ENCODE assay signal across 21 cellular contexts in the genomic region with DNA sequence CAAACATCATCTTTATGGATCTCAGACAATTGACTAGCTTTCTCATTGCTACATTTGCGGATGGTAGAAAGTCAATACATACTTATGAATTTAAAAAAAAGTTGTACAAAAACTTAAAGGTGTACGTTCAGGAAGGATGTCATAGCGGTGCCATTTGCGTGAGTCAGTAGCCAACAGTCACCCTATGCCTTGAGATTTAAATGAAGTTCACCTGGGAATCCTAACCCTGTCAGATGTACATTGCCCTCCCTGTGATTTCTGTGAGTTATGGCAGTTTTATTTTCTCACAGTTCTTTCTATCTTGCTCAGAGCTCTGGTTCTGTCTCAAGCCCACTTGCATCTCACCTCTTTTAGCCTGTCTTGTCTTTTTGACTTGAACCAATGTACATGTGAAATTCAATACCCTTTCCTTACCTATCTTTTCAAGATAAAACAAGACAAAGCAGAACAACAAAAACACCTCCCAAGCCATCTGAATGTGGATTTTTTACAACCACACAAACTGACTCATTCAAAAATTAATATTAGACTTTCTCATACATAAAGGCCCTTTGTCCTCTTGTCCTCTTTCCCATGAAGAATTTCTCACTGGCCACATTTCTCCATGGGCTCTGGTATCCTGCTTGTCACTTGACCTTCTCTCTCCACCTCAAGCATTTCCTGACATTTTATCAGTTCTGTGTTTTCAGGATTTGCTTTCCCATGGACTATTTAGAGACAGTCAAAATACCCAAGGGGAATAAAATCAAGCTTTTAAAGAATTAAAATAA. TPM values are rescaled to one million over a fixed set of nuclear protein-coding genes. Genes with fewer than 3 reads are reported as not detected.
DNase-seq lines count a peak whose midpoint lies in the region; ATAC-seq, FAIRE-seq and TF ChIP-seq lines count a peak whose summit lies in the region.
"Had no signal": no experiment of that assay in that cellular context is flagged by ENCODE, and none has a peak within 500 bp of the region (broad histone marks: within the 10 kb centered on the region; RNA-seq: fewer than 3 reads in every experiment).

No MANE protein-coding gene starts in this region.

- H3K4me2 ChIP-seq in PC-9 = peak overlapping the region; percentile 79

- H3K4me3 Mint-ChIP-seq in endothelial cell (ENCODE audit: unreplicated experiment) (no peak overlapping the region), mesothelial cell of epicardium (no peak overlapping the region)
- H3K4me3 Mint-ChIP-seq in stimulated activated naive CD8-positive, alpha-beta T cell treated with anti-CD3 and anti-CD28 coated beads, Interleukin-15, amount 100 ng/mL, for 72 hours = no peak overlapping the region
- H3K4me3 Mint-ChIP-seq: H9; T-helper 1 cell treated with Interleukin-12 subunit alpha and Interleukin-12 subunit beta and Interleukin-4 antibody, amounts not matched to agents 30 μg/mL and 1 μg/mL, for 36 hours had no signal

- TF ChIP-seq CTCF in PC-9 (conservative IDR thresholded peaks at IDR 0.05) = no peak
- TF ChIP-seq CTCF in endothelial cell (IDR thresholded peaks at IDR 0.05; ENCODE audit: unreplicated experiment) = no peak
- no peak for TF ChIP-seq CTCF in mesothelial cell of epicardium (IDR thresholded peaks at IDR 0.05; ENCODE audit: unreplicated experiment)
- no peak for TF ChIP-seq CTCF in transverse colon (IDR thresholded peaks at IDR 0.05)

- H3K27me3 Mint-ChIP-seq in endothelial cell (ENCODE audit: unreplicated experiment) = peaks cover 2% of the 10 kb centered on the region
- H3K27me3 Mint-ChIP-seq in mesothelial cell of epicardium (ENCODE audit: low read depth) = no peaks in the 10 kb centered on the region
- peaks cover 33% of the 10 kb centered on the region for H3K27me3 Mint-ChIP-seq in stimulated activated naive CD8-positive, alpha-beta T cell treated with anti-CD3 and anti-CD28 coated beads, Interleukin-15, amount 100 ng/mL, for 72 hours

- peak overlapping the region; percentile 97 for H3K27ac ChIP-seq in PC-9
- no peak overlapping the region for H3K27ac ChIP-seq in transverse colon
- H3K27ac ChIP-seq: stomach had no signal

- CTCF ChIA-PET in PC-9 (lab: Charles Lee) = interaction anchor here (0.6 kb wide), 1 partner anchor 60 kb away, joined by 4 read pairs; no protein-coding TSS in a partner anchor

- no peak overlapping the region for H2AFZ ChIP-seq in PC-9

- H3K27me3 ChIP-seq in PC-9 (ENCODE audit: insufficient read depth, low read depth) = no peaks in the 10 kb centered on the region
- no peaks in the 10 kb centered on the region for H3K27me3 ChIP-seq in transverse colon
- H3K27me3 ChIP-seq: stomach had no signal

- POLR2A ChIA-PET in PC-9 (lab: Charles Lee; ENCODE audit: unreplicated experiment) = interaction anchor here (0.6 to 0.9 kb wide), 2 partner anchors 39 to 56 kb away, joined by 3 to 7 read pairs; no protein-coding TSS in a partner anchor

- H3K9me2 ChIP-seq in PC-9 (ENCODE audit: insufficient read depth) = no peaks in the 10 kb centered on the region

- H3F3A ChIP-seq in PC-9 (ENCODE audit: insufficient read depth, low read depth) = peaks cover 38% of the 10 kb centered on the region

- H3K9me3 Mint-ChIP-seq in endothelial cell (ENCODE audit: unreplicated experiment) (no peaks in the 10 kb centered on the region), mesothelial cell of epicardium (peaks cover 3% of the 10 kb centered on the region)
- no peaks in the 10 kb centered on the region for H3K9me3 Mint-ChIP-seq in stimulated activated naive CD8-positive, alpha-beta T cell treated with anti-CD3 and anti-CD28 coated beads, Interleukin-15, amount 100 ng/mL, for 72 hours
- H3K9me3 Mint-ChIP-seq: H9; T-helper 1 cell treated with Interleukin-12 subunit alpha and Interleukin-12 subunit beta and Interleukin-4 antibody, amounts not matched to agents 30 μg/mL and 1 μg/mL, for 36 hours had no signal

- WGBS in transverse colon (ENCODE audit: low coverage in 1 of 2), 2 donors = 90 to 93% methylated on average over 4 of the region's 4 CpGs

- DNase-seq in Daoy (ENCODE audit: low read depth) = peak; percentile 56
- peak; percentile 32 to 93 for DNase-seq in PC-9
- DNase-seq in endothelial cell (ENCODE audit: low spot score) = no peak
- DNase-seq in mesothelial cell of epicardium (ENCODE audit: low spot score in 2 of 2, unreplicated experiment in 2 of 2) = no peak
- DNase-seq in transverse colon = no peak
- no peak for DNase-seq in NCI-H524 (lab: John Stamatoyannopoulos, UW)
- DNase-seq in stimulated activated naive CD8-positive, alpha-beta T cell treated with anti-CD3 and anti-CD28 coated beads, Interleukin-15, amount 100 ng/mL, for 72 hours = no peak
- no peak for DNase-seq in GM19239 (ENCODE audit: insufficient read length, low spot score)
- DNase-seq: activated CD4-positive, alpha-beta T cell treated with anti-CD3 and anti-CD28 coated beads for 1 hour; activated naive CD4-positive, alpha-beta T cell; central memory CD4-positive, alpha-beta T cell; erythroblast; H9; hypothalamus; left ventricle myocardium superior; NCI-H1694 treated with DMSO at 0.1 percent for 48 hours; stomach had no signal

- intact Hi-C loops in PC-9 (cut with micrococcal nuclease; ENCODE audit: unreplicated experiment) (no loop called here), transverse colon (cut with DNase I; ENCODE audit: low total_unique reads) (no loop called here)

- no peak for TF ChIP-seq POLR2A in transverse colon (IDR thresholded peaks at IDR 0.05)

- H3K79me2 ChIP-seq in PC-9 (ENCODE audit: low read depth) = no peaks in the 10 kb centered on the region

- H3K4me1 ChIP-seq in PC-9 (replicated peaks; ENCODE audit: insufficient read depth) (peaks cover 45% of the 10 kb centered on the region), transverse colon (peaks cover 0 to 10% (median 3%) of the 10 kb centered on the region in 4 donors)

- ATAC-seq in stimulated activated naive CD8-positive, alpha-beta T cell treated with anti-CD3 and anti-CD28 coated beads, Interleukin-15, amount 100 ng/mL, for 72 hours = no peak
- ATAC-seq: left ventricle myocardium superior, Panc1 had no signal

- H3K36me3 Mint-ChIP-seq in endothelial cell (ENCODE audit: low read depth, unreplicated experiment) (no peaks in the 10 kb centered on the region), mesothelial cell of epicardium (no peaks in the 10 kb centered on the region)

- peaks cover 32% of the 10 kb centered on the region for H3K4me1 Mint-ChIP-seq in endothelial cell (ENCODE audit: unreplicated experiment)
- peaks cover 33% of the 10 kb centered on the region for H3K4me1 Mint-ChIP-seq in mesothelial cell of epicardium
- H3K4me1 Mint-ChIP-seq in stimulated activated naive CD8-positive, alpha-beta T cell treated with anti-CD3 and anti-CD28 coated beads, Interleukin-15, amount 100 ng/mL, for 72 hours = peaks cover 6% of the 10 kb centered on the region

- H4K20me1 ChIP-seq in PC-9 (ENCODE audit: insufficient read depth) = no peaks in the 10 kb centered on the region

- no TSS peak for BruUV-seq in PC-9 (replicated peaks; lab: Mats Ljungman, UMichigan)

- H3K36me3 ChIP-seq in PC-9 (ENCODE audit: low read depth) (no peaks in the 10 kb centered on the region), transverse colon (no peaks in the 10 kb centered on the region)
- H3K36me3 ChIP-seq: stomach had no signal

- no peak for FAIRE-seq in GM19239 (lab: Jason Lieb, UNC)
- FAIRE-seq: GM18507 had no signal

- H3K27ac Mint-ChIP-seq in endothelial cell (ENCODE audit: unreplicated experiment) (peak overlapping the region; percentile 84), mesothelial cell of epicardium (peak overlapping the region; percentile 91)
- H3K27ac Mint-ChIP-seq in stimulated activated naive CD8-positive, alpha-beta T cell treated with anti-CD3 and anti-CD28 coated beads, Interleukin-15, amount 100 ng/mL, for 72 hours = no peak overlapping the region
- H3K27ac Mint-ChIP-seq: T-helper 1 cell treated with Interleukin-12 subunit alpha and Interleukin-12 subunit beta and Interleukin-4 antibody, amounts not matched to agents 30 μg/mL and 1 μg/mL, for 36 hours had no signal

- peak overlapping the region; percentile 35; the same call in 1 of the 2 replicates for H3K4me3 ChIP-seq in PC-9
- no peak overlapping the region for H3K4me3 ChIP-seq in transverse colon
- H3K4me3 ChIP-seq: skin epidermis, stomach had no signal

- in situ Hi-C loops in transverse colon (cut with MboI; ENCODE audit: low pct_ligation_motif_present in 1 of 4, low pct_unique_long_range_greater_than_20kb in 1 of 4, low sequenced_read_pairs in 3 of 4) = loop anchor here in 1 of 4 donors (5.0 kb wide), 1 partner anchor 46 kb away; no protein-coding TSS in a partner anchor

- H3K9me3 ChIP-seq in PC-9 (ENCODE audit: insufficient read depth, low read depth) (peaks cover 4% of the 10 kb centered on the region; the same call in 1 of the 2 replicates), transverse colon (no peaks in the 10 kb centered on the region)
- H3K9me3 ChIP-seq: stomach had no signal

- TF ChIP-seq EP300 in transverse colon (IDR thresholded peaks at IDR 0.05; ENCODE audit: low read depth) = no peak

RNA-seq across cellular contexts. Expression of gene ZNF697, which starts 25.3 kb away (rescaled TPM):
- total RNA-seq in Daoy (2014; rRNA removed; shearing (Covaris generic)) = 16.6 and 18.1 TPM in 2 replicates
- total RNA-seq in PC-9 (2021) (3.6 and 4.1 TPM in 2 replicates), endothelial cell (ENCODE audit: unreplicated experiment) (13.3 TPM), mesothelial cell of epicardium (20.3 to 21.8 TPM (median 20.6 TPM) in 3 replicates), transverse colon (1 to 10 TPM in 3 of 4 donors, under 1 TPM in 1; 1.00 to 5.6 (median 2.9) TPM)

RNA-seq across cellular contexts. Expression of gene PHGDH, which starts 38.4 kb away (rescaled TPM):
- total RNA-seq in Daoy (2014; rRNA removed; shearing (Covaris generic)) = 140 and 166 TPM in 2 replicates
- 373 and 569 TPM in 2 replicates for total RNA-seq in PC-9 (2021)
- 137 TPM for total RNA-seq in endothelial cell (ENCODE audit: unreplicated experiment)
- 142 to 151 TPM (median 149 TPM) in 3 replicates for total RNA-seq in mesothelial cell of epicardium
- total RNA-seq in transverse colon = 10 to 100 TPM in 1 of 4 donors, 1 to 10 TPM in 3; 4.2 to 11.9 (median 8.1) TPM

Comparison
In these comparisons a context has a peak if more than half of its experiments do, and no peak if none do; other contexts are left out.
1. DNase-seq: peak in Daoy (single experiment) and PC-9 (2 of 2); none in endothelial cell (single experiment), mesothelial cell of epicardium (0 of 2), transverse colon (single experiment), NCI-H524 (0 of 2), stimulated activated naive CD8-positive, alpha-beta T cell treated with anti-CD3 and anti-CD28 coated beads, Interleukin-15, amount 100 ng/mL, for 72 hours (0 of 2) and GM19239 (single experiment).
2. H3K27ac Mint-ChIP-seq: peak in endothelial cell (single experiment) and mesothelial cell of epicardium (single experiment); none in stimulated activated naive CD8-positive, alpha-beta T cell treated with anti-CD3 and anti-CD28 coated beads, Interleukin-15, amount 100 ng/mL, for 72 hours (0 of 2).
3. RNA of gene PHGDH, which starts 38.4 kb away (total RNA-seq): 373 to 569 TPM in PC-9, 140 to 166 TPM in Daoy, 142 to 151 TPM in mesothelial cell of epicardium and 137 TPM in endothelial cell (single experiment); 4.2 to 11.9 TPM in transverse colon; every median in the first group is over 10 times any median in the second.